Comparison of ENCODE assay signal across 11 cellular contexts in genomic region chr2:85706604-85707296, GRCh38. TPM values are rescaled to one million over a fixed set of nuclear protein-coding genes. Genes with fewer than 3 reads are reported as not detected.
DNase-seq lines count a peak whose midpoint lies in the region; ATAC-seq, FAIRE-seq and TF ChIP-seq lines count a peak whose summit lies in the region.
"Had no signal": no experiment of that assay in that cellular context is flagged by ENCODE, and none has a peak within 500 bp of the region (broad histone marks: within the 10 kb centered on the region; RNA-seq: fewer than 3 reads in every experiment).

No MANE protein-coding gene starts in this region.

- peak overlapping the region in 1 of 2 donors; percentile 59 for H3K9ac ChIP-seq in liver (ENCODE audit: low read depth in 1 of 2, low read length in 2 of 2)

- H3K36me3 ChIP-seq in liver (ENCODE audit: control insufficient read depth in 4 of 4, insufficient read depth in 3 of 4, low read depth in 1 of 4, low read length in 3 of 4) (no peaks in the 10 kb centered on the region), upper lobe of right lung (no peaks in the 10 kb centered on the region)
- H3K36me3 ChIP-seq: cardiac muscle cell had no signal

- WGBS in liver: 84% methylated on average over 10 of the region's 10 CpGs

- DNase-seq in activated CD8-positive, alpha-beta memory T cell treated with anti-CD3 and anti-CD28 coated beads, Interleukin-2, amount 50 U/mL, for 48 hours: peak; percentile 54
- DNase-seq in activated CD8-positive, alpha-beta memory T cell treated with anti-CD3 and anti-CD28 coated beads for 24 hours: no peak
- DNase-seq in upper lobe of right lung: peak; percentile 85
- no peak for DNase-seq in NCI-H82 treated with DMSO at 0.1 percent for 48 hours (lab: John Stamatoyannopoulos, UW; ENCODE audit: unreplicated experiment)
- no peak for DNase-seq in HTR-8/SVneo (ENCODE audit: insufficient read length, low spot score)
- no peak for DNase-seq in NCI-H2227 (lab: John Stamatoyannopoulos, UW; ENCODE audit: unreplicated experiment)
- DNase-seq: glutamatergic neuron had no signal

- H3K4me1 ChIP-seq in liver (ENCODE audit: control insufficient read depth in 4 of 4, insufficient read depth in 4 of 4, low read length in 3 of 4) (peaks cover 30 to 66% (median 54%) of the 10 kb centered on the region in 4 donors), upper lobe of right lung (peaks cover 69% of the 10 kb centered on the region)

- H3K27ac Mint-ChIP-seq in activated T-helper 17 cell treated with anti-CD3 and anti-CD28 coated beads, Interleukin-2, amount 50 U/mL, for 72 hours: peak overlapping the region; percentile 32
- H3K27ac Mint-ChIP-seq: H9 had no signal

- H3K4me3 ChIP-seq in liver (ENCODE audit: low read depth in 1 of 3, low read length in 3 of 3): no peak overlapping the region
- no peak overlapping the region for H3K4me3 ChIP-seq in upper lobe of right lung
- H3K4me3 ChIP-seq: cardiac muscle cell had no signal

- intact Hi-C loops in upper lobe of right lung (cut with DNase I): no loop called here

- peaks cover 4% of the 10 kb centered on the region for H3K27me3 Mint-ChIP-seq in activated T-helper 17 cell treated with anti-CD3 and anti-CD28 coated beads, Interleukin-2, amount 50 U/mL, for 72 hours

- ATAC-seq in activated T-helper 17 cell treated with anti-CD3 and anti-CD28 coated beads, Interleukin-2, amount 50 U/mL, for 72 hours (replicated peaks): no peak
- peak; percentile 11 for ATAC-seq in upper lobe of right lung

- H3K36me3 Mint-ChIP-seq in activated T-helper 17 cell treated with anti-CD3 and anti-CD28 coated beads, Interleukin-2, amount 50 U/mL, for 72 hours (ENCODE audit: low read depth): no peaks in the 10 kb centered on the region

- H3K27me3 ChIP-seq in liver (ENCODE audit: control insufficient read depth in 4 of 4, insufficient read depth in 4 of 4, low read length in 3 of 4) (no peaks in the 10 kb centered on the region), upper lobe of right lung (no peaks in the 10 kb centered on the region)

- H3K9me3 Mint-ChIP-seq in activated T-helper 17 cell treated with anti-CD3 and anti-CD28 coated beads, Interleukin-2, amount 50 U/mL, for 72 hours: no peaks in the 10 kb centered on the region
- H3K9me3 Mint-ChIP-seq: H9 had no signal

- H3K27ac ChIP-seq in liver (ENCODE audit: low read depth in 1 of 2, low read length in 2 of 2): peak overlapping the region; percentile 85 to 93
- H3K27ac ChIP-seq in upper lobe of right lung: peak overlapping the region; percentile 94
- H3K27ac ChIP-seq: cardiac muscle cell had no signal

- TF ChIP-seq RAD21 in liver (IDR thresholded peaks at IDR 0.05): no peak

- H3K4me3 Mint-ChIP-seq in activated T-helper 17 cell treated with anti-CD3 and anti-CD28 coated beads, Interleukin-2, amount 50 U/mL, for 72 hours: no peak overlapping the region
- H3K4me3 Mint-ChIP-seq: H9 had no signal

- H3K4me1 Mint-ChIP-seq in activated T-helper 17 cell treated with anti-CD3 and anti-CD28 coated beads, Interleukin-2, amount 50 U/mL, for 72 hours: peaks cover 34% of the 10 kb centered on the region

- H3K9me3 ChIP-seq in liver (ENCODE audit: control insufficient read depth in 4 of 4, low read length in 3 of 4): no peaks in the 10 kb centered on the region
- no peaks in the 10 kb centered on the region for H3K9me3 ChIP-seq in upper lobe of right lung

- no peak for TF ChIP-seq CTCF in liver (IDR thresholded peaks at IDR 0.05; ENCODE audit: low read depth, low read length, missing input control)
- TF ChIP-seq CTCF in upper lobe of right lung (IDR thresholded peaks at IDR 0.05): no peak

- FAIRE-seq in HTR-8/SVneo (lab: Jason Lieb, UNC): no peak

TF ChIP-seq in liver, 16 proteins besides CTCF, POLR2A, EP300 and RAD21:
- no peak for TF ChIP-seq ATF3 (IDR thresholded peaks at IDR 0.05)
- TF ChIP-seq NR2F2 (IDR thresholded peaks at IDR 0.05): no peak
- TF ChIP-seq YY1 (IDR thresholded peaks at IDR 0.05): no peak
- no peak for TF ChIP-seq HNF4G (IDR thresholded peaks at IDR 0.05)
- no peak for TF ChIP-seq EGR1 (IDR thresholded peaks at IDR 0.05; ENCODE audit: low read depth in 2 of 2)
- TF ChIP-seq REST (IDR thresholded peaks at IDR 0.05): no peak
- TF ChIP-seq SP1 (IDR thresholded peaks at IDR 0.05): no peak
- no peak for TF ChIP-seq RXRA (IDR thresholded peaks at IDR 0.05)
- TF ChIP-seq FOXA2 (IDR thresholded peaks at IDR 0.05): no peak
- TF ChIP-seq ZBTB33 (IDR thresholded peaks at IDR 0.05): no peak
- no peak for TF ChIP-seq FOXA1 (IDR thresholded peaks at IDR 0.05)
- no peak for TF ChIP-seq JUND (IDR thresholded peaks at IDR 0.05)
- TF ChIP-seq GABPA (IDR thresholded peaks at IDR 0.05 in 1 of 2, conservative IDR thresholded peaks at IDR 0.05 in 1 of 2): no peak
- TF ChIP-seq HNF4A (conservative IDR thresholded peaks at IDR 0.05): no peak
- no peak for TF ChIP-seq MAX (IDR thresholded peaks at IDR 0.05)
- TF ChIP-seq TAF1 (conservative IDR thresholded peaks at IDR 0.05): no peak
TF ChIP-seq in liver: peak in this region for 0.

RNA-seq across cellular contexts. Expression of gene GNLY, which starts 12.6 kb away (rescaled TPM):
- total RNA-seq in activated T-helper 17 cell treated with anti-CD3 and anti-CD28 coated beads, Interleukin-2, amount 50 U/mL, for 72 hours: 10 to 100 TPM; 10.6 to 32.4 TPM
- total RNA-seq in liver: under 1 TPM in 1 of 2 donors, not detected in 1; 0.75 TPM
- 1 to 10 TPM; 1.3 to 4.8 TPM for polyA plus RNA-seq in liver
- total RNA-seq in upper lobe of right lung: 18.5 TPM
- total RNA-seq: cardiac muscle cell, H9 had no signal
- polyA plus RNA-seq: cardiac muscle cell had no signal

RNA-seq across cellular contexts. Expression of gene SFTPB, which starts 38.8 kb away (rescaled TPM):
- not detected for total RNA-seq in activated T-helper 17 cell treated with anti-CD3 and anti-CD28 coated beads, Interleukin-2, amount 50 U/mL, for 72 hours
- not detected for total RNA-seq in liver
- not detected for polyA plus RNA-seq in liver
- 14,872 TPM for total RNA-seq in upper lobe of right lung
- total RNA-seq: cardiac muscle cell, H9 had no signal
- polyA plus RNA-seq: cardiac muscle cell had no signal

RNA-seq across cellular contexts. Expression of gene ATOH8, which starts 47.0 kb away (rescaled TPM):
- total RNA-seq in activated T-helper 17 cell treated with anti-CD3 and anti-CD28 coated beads, Interleukin-2, amount 50 U/mL, for 72 hours: not detected
- total RNA-seq in liver (10 to 100 TPM in 1 of 2 donors, under 1 TPM in 1; 0.33 to 37.7 TPM), upper lobe of right lung (93.6 TPM)
- 10 to 100 TPM; 20.4 to 33.2 TPM for polyA plus RNA-seq in liver

Comparison
In these comparisons a context has a peak if more than half of its experiments do, and no peak if none do; other contexts are left out.
1. DNase-seq: peak in activated CD8-positive, alpha-beta memory T cell treated with anti-CD3 and anti-CD28 coated beads, Interleukin-2, amount 50 U/mL, for 48 hours (single experiment) and upper lobe of right lung (single experiment); none in activated CD8-positive, alpha-beta memory T cell treated with anti-CD3 and anti-CD28 coated beads for 24 hours (single experiment), NCI-H82 treated with DMSO at 0.1 percent for 48 hours (single experiment), HTR-8/SVneo (single experiment) and NCI-H2227 (single experiment).
2. RNA of gene GNLY, which starts 12.6 kb away (total RNA-seq): 10.6 to 32.4 TPM in activated T-helper 17 cell treated with anti-CD3 and anti-CD28 coated beads, Interleukin-2, amount 50 U/mL, for 72 hours and 18.5 TPM in upper lobe of right lung (single experiment); 0.75 TPM in liver; every median in the first group is over 4 times any median in the second.
3. RNA of gene SFTPB, which starts 38.8 kb away (total RNA-seq): 14,872 TPM in upper lobe of right lung (single experiment); not detected in activated T-helper 17 cell treated with anti-CD3 and anti-CD28 coated beads, Interleukin-2, amount 50 U/mL, for 72 hours and not detected in liver; every median in the first group is over 1,000 times any median in the second.